9 cellular contexts compared by ENCODE assay signal in the genomic region with DNA sequence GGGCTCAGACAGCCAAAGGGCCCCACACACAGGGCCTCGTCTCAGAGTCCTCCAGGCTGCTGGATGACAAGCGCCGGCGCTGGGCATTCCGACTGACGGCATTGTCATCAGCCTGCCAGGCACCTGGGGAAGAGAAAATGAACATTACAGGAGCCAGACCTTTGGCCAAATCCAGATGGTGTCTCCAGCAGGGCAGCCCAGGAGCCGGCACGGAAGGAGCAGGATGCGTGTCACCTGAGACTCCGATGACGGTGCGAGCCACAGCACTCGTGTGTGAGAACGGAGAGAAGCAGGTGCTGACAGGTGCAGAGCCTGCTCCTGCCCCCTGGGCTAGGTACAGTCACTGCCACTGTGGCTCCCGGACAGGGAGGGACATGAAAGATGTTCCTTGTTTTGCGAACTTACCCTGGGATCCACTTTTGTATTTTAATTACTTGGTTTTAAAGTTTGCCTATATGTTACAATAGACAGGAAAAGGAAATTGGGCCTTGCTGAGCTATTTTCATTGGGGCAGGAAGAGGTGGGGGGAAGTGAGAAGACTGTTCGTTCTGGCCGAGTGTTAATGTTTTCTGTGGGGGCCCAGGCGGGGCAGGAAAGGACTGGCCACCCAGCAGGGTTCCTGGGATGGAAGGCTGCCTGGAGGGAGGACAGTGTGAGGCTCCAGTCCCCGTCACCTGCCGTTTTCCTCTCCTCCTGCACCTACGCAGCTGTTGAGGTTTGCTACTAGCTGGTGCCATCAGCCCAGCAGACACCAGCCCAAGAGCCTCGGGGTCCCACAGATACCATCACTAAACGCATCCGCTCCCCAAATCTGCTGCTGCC. TPM values are rescaled to one million over a fixed set of nuclear protein-coding genes. Genes with fewer than 3 reads are reported as not detected.
A peak's percentile ranks its signal among the peaks of the same experiment; 100 is the strongest.
DNase-seq lines count a peak whose midpoint lies in the region; ATAC-seq and TF ChIP-seq lines count a peak whose summit lies in the region.
"Had no signal": no experiment of that assay in that cellular context is flagged by ENCODE, and none has a peak within 500 bp of the region (broad histone marks: within the 10 kb centered on the region; RNA-seq: fewer than 3 reads in every experiment).

No MANE protein-coding gene starts in this region.

- peak; percentile 8; the same call in 1 of the 2 replicates for TF ChIP-seq CTCF in MM.1S (IDR thresholded peaks at IDR 0.05; ENCODE audit: low read length)
- TF ChIP-seq CTCF in lower lobe of right lung (IDR thresholded peaks at IDR 0.05), result no peak

- H3K27me3 ChIP-seq in BLaER1, result peaks cover 16% of the 10 kb centered on the region
- H3K27me3 ChIP-seq in MM.1S (replicated peaks; ENCODE audit: insufficient read depth, low read length), result peaks cover 6% of the 10 kb centered on the region
- H3K27me3 ChIP-seq in lower lobe of right lung (ENCODE audit: low read depth), result peaks cover 1% of the 10 kb centered on the region

- no peaks in the 10 kb centered on the region for H3K36me3 ChIP-seq in BLaER1
- no peaks in the 10 kb centered on the region for H3K36me3 ChIP-seq in MM.1S (replicated peaks; ENCODE audit: insufficient read depth, low read length)
- no peaks in the 10 kb centered on the region for H3K36me3 ChIP-seq in lower lobe of right lung

- intact Hi-C loops in activated CD4-positive, alpha-beta memory T cell treated with anti-CD3 and anti-CD28 coated beads for 36 hours (cut with micrococcal nuclease), result no loop called here
- intact Hi-C loops in lower lobe of right lung (cut with DNase I), result no loop called here

- no peaks in the 10 kb centered on the region for H3K79me2 ChIP-seq in MM.1S (ENCODE audit: low read length)

- peak overlapping the region; percentile 96 for H3K4me2 ChIP-seq in BLaER1
- peak overlapping the region; percentile 77 for H3K4me2 ChIP-seq in MM.1S (ENCODE audit: low read depth, low read length)

- peaks cover 7% of the 10 kb centered on the region; the same call in 1 of the 2 replicates for H3F3A ChIP-seq in MM.1S (ENCODE audit: insufficient read depth, low read length)

- H3K36me3 Mint-ChIP-seq in activated CD4-positive, alpha-beta memory T cell treated with anti-CD3 and anti-CD28 coated beads for 36 hours, result peaks cover 2% of the 10 kb centered on the region

- CTCF ChIA-PET in activated CD4-positive, alpha-beta memory T cell treated with anti-CD3 and anti-CD28 coated beads for 36 hours (lab: Charles Lee), result interaction anchor here (0.8 to 2.7 kb wide), 7 partner anchors 25 to 304 kb away, joined by 3 to 14 read pairs (median 3); no protein-coding TSS in a partner anchor

- H3K27me3 Mint-ChIP-seq in activated CD4-positive, alpha-beta memory T cell treated with anti-CD3 and anti-CD28 coated beads for 36 hours, result peaks cover 1% of the 10 kb centered on the region

- peak; percentile 71 for DNase-seq in MM.1S
- peak; percentile 70 for DNase-seq in activated CD4-positive, alpha-beta memory T cell treated with anti-CD3 and anti-CD28 coated beads for 36 hours
- no peak for DNase-seq in lower lobe of right lung
- DNase-seq in ACHN, result no peak
- DNase-seq in DMS79 (lab: John Stamatoyannopoulos, UW), result no peak
- DNase-seq in NCI-H2227 (lab: John Stamatoyannopoulos, UW; ENCODE audit: unreplicated experiment), result no peak
- DNase-seq: Calu3 had no signal

- in situ Hi-C loops in ACHN (cut with HindIII; ENCODE audit: low pct_ligation_motif_present, low pct_unique_long_range_greater_than_20kb, low sequenced_read_pairs), result no loop called here

- H3K27ac ChIP-seq in BLaER1 (peak overlapping the region; percentile 81), MM.1S (ENCODE audit: low read length) (peak overlapping the region; percentile 85), lower lobe of right lung (peak overlapping the region; percentile 76)

- H3K4me1 ChIP-seq in BLaER1, result peaks cover 87% of the 10 kb centered on the region
- peaks cover 27% of the 10 kb centered on the region for H3K4me1 ChIP-seq in MM.1S (ENCODE audit: low read length)
- peaks cover 55% of the 10 kb centered on the region for H3K4me1 ChIP-seq in lower lobe of right lung

- no peak for ATAC-seq in lower lobe of right lung
- ATAC-seq in GM19395 (IDR thresholded peaks at IDR 0.05; ENCODE audit: unreplicated experiment), result no peak

- peak overlapping the region; percentile 47 for H3K4me3 Mint-ChIP-seq in activated CD4-positive, alpha-beta memory T cell treated with anti-CD3 and anti-CD28 coated beads for 36 hours

- H3K9ac ChIP-seq in BLaER1 (peak overlapping the region; percentile 70), MM.1S (ENCODE audit: low read length) (peak overlapping the region; percentile 70)

- POLR2A ChIA-PET in activated CD4-positive, alpha-beta memory T cell treated with anti-CD3 and anti-CD28 coated beads for 36 hours (lab: Charles Lee), result interaction anchor here (1.0 to 2.1 kb wide), 5 partner anchors 36 to 127 kb away, joined by 3 to 7 read pairs (median 3); no protein-coding TSS in a partner anchor

- no peaks in the 10 kb centered on the region for H3K9me3 Mint-ChIP-seq in activated CD4-positive, alpha-beta memory T cell treated with anti-CD3 and anti-CD28 coated beads for 36 hours

- H4K20me1 ChIP-seq in BLaER1 (no peaks in the 10 kb centered on the region), MM.1S (ENCODE audit: insufficient read depth, low read length) (no peaks in the 10 kb centered on the region)

- peak overlapping the region; percentile 93 for H3K27ac Mint-ChIP-seq in activated CD4-positive, alpha-beta memory T cell treated with anti-CD3 and anti-CD28 coated beads for 36 hours

- H2AFZ ChIP-seq in MM.1S (ENCODE audit: low read length), result peak overlapping the region; percentile 37

- peaks cover 61% of the 10 kb centered on the region for H3K4me1 Mint-ChIP-seq in activated CD4-positive, alpha-beta memory T cell treated with anti-CD3 and anti-CD28 coated beads for 36 hours (ENCODE audit: low read depth)

- H3K9me3 ChIP-seq in BLaER1 (no peaks in the 10 kb centered on the region), MM.1S (replicated peaks; ENCODE audit: insufficient read depth, low read length) (no peaks in the 10 kb centered on the region), lower lobe of right lung (no peaks in the 10 kb centered on the region)

- H3K4me3 ChIP-seq in BLaER1, result peak overlapping the region; percentile 50
- H3K4me3 ChIP-seq in MM.1S (ENCODE audit: low read length), result peak overlapping the region; percentile 17
- H3K4me3 ChIP-seq in lower lobe of right lung, result peak overlapping the region; percentile 7

- H3K9me2 ChIP-seq in MM.1S (replicated peaks; ENCODE audit: insufficient read depth, low read length), result no peaks in the 10 kb centered on the region

RNA-seq across cellular contexts. Expression of a gene that starts 4.4 kb away (rescaled TPM):
- total RNA-seq in activated CD4-positive, alpha-beta memory T cell treated with anti-CD3 and anti-CD28 coated beads for 36 hours, result under 1 TPM; 0.22 to 0.29 TPM
- 21.5 TPM for total RNA-seq in lower lobe of right lung
- total RNA-seq: Calu3 had no signal

RNA-seq across cellular contexts. Expression of a gene that starts 41.9 kb away (rescaled TPM):
- total RNA-seq in activated CD4-positive, alpha-beta memory T cell treated with anti-CD3 and anti-CD28 coated beads for 36 hours, result 10 to 100 TPM; 63.3 to 66.0 TPM
- 118 TPM for total RNA-seq in lower lobe of right lung

Comparison
In these comparisons a context has a peak if more than half of its experiments do, and no peak if none do; other contexts are left out.
1. DNase-seq: peak in MM.1S (single experiment) and activated CD4-positive, alpha-beta memory T cell treated with anti-CD3 and anti-CD28 coated beads for 36 hours (single experiment); none in lower lobe of right lung (single experiment), ACHN (single experiment), DMS79 (single experiment) and NCI-H2227 (single experiment).
2. RNA of a gene that starts 4.4 kb away (total RNA-seq): 21.5 TPM in lower lobe of right lung (single experiment); 0.22 to 0.29 TPM in activated CD4-positive, alpha-beta memory T cell treated with anti-CD3 and anti-CD28 coated beads for 36 hours; every median in the first group is over 10 times any median in the second.
3. Peak in every context shown above with its lines, with median percentiles within 50 percentile points of each other: H3K27ac ChIP-seq and H3K4me3 ChIP-seq.